Comparison of ENCODE assay signal across 25 cellular contexts in the genomic region with DNA sequence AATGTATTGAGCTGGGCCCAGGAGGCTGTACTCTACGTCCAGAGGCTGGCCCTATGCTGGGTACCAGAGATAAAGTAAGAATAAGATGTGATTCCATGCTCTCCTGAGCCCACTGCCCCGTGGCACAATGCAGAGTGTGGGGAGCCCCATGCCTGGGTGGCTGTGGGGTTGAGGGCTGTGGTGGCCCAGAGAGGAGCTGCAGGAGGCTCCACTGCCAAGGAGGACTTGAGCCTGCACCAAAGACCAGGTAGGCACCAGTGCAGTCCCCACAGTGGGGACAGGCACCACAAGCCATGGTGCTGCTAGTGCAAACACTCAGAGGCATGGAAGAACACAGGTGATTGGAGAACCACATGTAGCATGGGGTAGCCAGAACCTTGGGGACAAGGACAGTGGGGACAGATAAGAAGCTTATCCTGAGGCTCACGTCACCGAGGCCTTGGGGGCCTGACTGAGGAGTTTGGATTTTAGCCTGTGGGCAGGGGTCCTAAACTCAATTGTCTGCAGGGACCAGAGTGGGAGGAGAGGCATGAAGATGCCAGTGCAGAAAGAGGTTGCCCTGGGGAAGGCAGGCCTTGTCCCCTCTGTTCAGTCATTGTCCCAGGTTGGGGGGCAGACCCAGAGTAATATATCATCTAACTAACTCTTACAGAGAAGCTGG. TPM values are rescaled to one million over a fixed set of nuclear protein-coding genes. Genes with fewer than 3 reads are reported as not detected.
A peak's percentile ranks its signal among the peaks of the same experiment; 100 is the strongest.
DNase-seq lines count a peak whose midpoint lies in the region; ATAC-seq, FAIRE-seq and TF ChIP-seq lines count a peak whose summit lies in the region.
"Had no signal": no experiment of that assay in that cellular context is flagged by ENCODE, and none has a peak within 500 bp of the region (broad histone marks: within the 10 kb centered on the region; RNA-seq: fewer than 3 reads in every experiment).

No MANE protein-coding gene starts in this region.

- intact Hi-C loops in CD14-positive monocyte (cut with micrococcal nuclease) (no loop called here), PC-9 (cut with micrococcal nuclease; ENCODE audit: unreplicated experiment) (no loop called here), kidney (cut with DNase I) (no loop called here), spleen (cut with DNase I; ENCODE audit: low total_unique reads) (no loop called here)

- H3K4me2 ChIP-seq in PC-9 = peak overlapping the region; percentile 63

- H3K4me3 ChIP-seq in PC-9 = no peak overlapping the region
- H3K4me3 ChIP-seq in kidney (ENCODE audit: low read length in 2 of 2) = no peak overlapping the region
- no peak overlapping the region for H3K4me3 ChIP-seq in spleen
- H3K4me3 ChIP-seq: heart left ventricle had no signal

- H3K36me3 ChIP-seq in PC-9 (ENCODE audit: low read depth) (no peaks in the 10 kb centered on the region), kidney (ENCODE audit: control insufficient read depth in 1 of 2, insufficient read depth in 2 of 2, low read length in 2 of 2) (no peaks in the 10 kb centered on the region), spleen (no peaks in the 10 kb centered on the region)
- H3K36me3 ChIP-seq: heart left ventricle had no signal

- DNase-seq in CD14-positive monocyte (ENCODE audit: low spot score) (peak; percentile 7), PC-9 (no peak), kidney (peak; percentile 49), spleen (peak; percentile 56), middle frontal gyrus (ENCODE audit: extremely low spot score, low spot score) (no peak), HPDE6-E6E7 (ENCODE audit: extremely low spot score) (no peak)
- DNase-seq: activated CD4-positive, alpha-beta T cell treated with anti-CD3 and anti-CD28 coated beads, Interleukin-2, amount 10 ng/mL, durations not matched to agents 7 days and 5 days; activated T-cell treated with anti-CD3 and anti-CD28 coated beads, Interleukin-2, amount 50 U/mL, for 72 hours; anterior cingulate cortex; Calu3; DMS79 treated with DMSO at 0.1 percent for 48 hours; foreskin keratinocyte; GF-D8; naive thymus-derived CD4-positive, alpha-beta T cell; NCI-H1436; NCI-H2107; nucleus accumbens; SHP77 treated with DMSO at 0.1 percent for 48 hours had no signal

- no peak for TF ChIP-seq POLR2A in spleen (IDR thresholded peaks at IDR 0.05)

- no peak for TF ChIP-seq CTCF in CD14-positive monocyte (IDR thresholded peaks at IDR 0.05)
- no peak for TF ChIP-seq CTCF in PC-9 (conservative IDR thresholded peaks at IDR 0.05)
- no peak for TF ChIP-seq CTCF in kidney (IDR thresholded peaks at IDR 0.05; ENCODE audit: borderline replicate concordance, extremely low read depth, insufficient read depth)
- no peak for TF ChIP-seq CTCF in spleen (IDR thresholded peaks at IDR 0.05 in 8 of 11, conservative IDR thresholded peaks at IDR 0.05 in 3 of 11)

- no peak overlapping the region for H3K9ac ChIP-seq in kidney (ENCODE audit: low read length in 2 of 2)

- BruUV-seq in PC-9 (replicated peaks; lab: Mats Ljungman, UMichigan) = no TSS peak

- no peaks in the 10 kb centered on the region for H3K9me2 ChIP-seq in PC-9 (ENCODE audit: insufficient read depth)

- CTCF ChIA-PET in PC-9 (lab: Charles Lee) = interaction anchor here (0.6 to 2.0 kb wide), 3 partner anchors 27 to 272 kb away, joined by 3 to 7 read pairs (median 6); a partner anchor contains a TSS

- peaks cover 0 to 7% (median 0%) of the 10 kb centered on the region in 7 donors for H3K9me3 Mint-ChIP-seq in CD14-positive monocyte
- H3K9me3 Mint-ChIP-seq in activated T-helper 17 cell treated with anti-CD3 and anti-CD28 coated beads, Interleukin-2, amount 50 U/mL, for 72 hours = no peaks in the 10 kb centered on the region

- H3F3A ChIP-seq in PC-9 (ENCODE audit: insufficient read depth, low read depth) = peaks cover 54% of the 10 kb centered on the region

- no peak overlapping the region for H2AFZ ChIP-seq in PC-9

- H3K9me3 ChIP-seq in PC-9 (ENCODE audit: insufficient read depth, low read depth) = peaks cover 8% of the 10 kb centered on the region; the same call in 1 of the 2 replicates
- H3K9me3 ChIP-seq in kidney (ENCODE audit: control insufficient read depth in 1 of 2, low read length in 2 of 2) = peaks cover 0 to 6% of the 10 kb centered on the region in 2 donors
- peaks cover 0 to 10% (median 6%) of the 10 kb centered on the region in 8 donors for H3K9me3 ChIP-seq in spleen

- ATAC-seq in activated T-helper 17 cell treated with anti-CD3 and anti-CD28 coated beads, Interleukin-2, amount 50 U/mL, for 72 hours (replicated peaks) = no peak
- ATAC-seq: activated T-cell treated with anti-CD3 and anti-CD28 coated beads, Interleukin-2, amount 50 U/mL, for 72 hours; foreskin keratinocyte; HCT116; heart left ventricle; naive thymus-derived CD4-positive, alpha-beta T cell had no signal

- 0 out of 2 replicates have a peak, but pooled peaks cover 9% of the 10 kb centered on the region for H3K79me2 ChIP-seq in PC-9 (ENCODE audit: low read depth)

- no peaks in the 10 kb centered on the region for H4K20me1 ChIP-seq in PC-9 (ENCODE audit: insufficient read depth)

- no peaks in the 10 kb centered on the region for H3K27me3 ChIP-seq in PC-9 (ENCODE audit: insufficient read depth, low read depth)
- H3K27me3 ChIP-seq in spleen (replicated peaks in 1 of 7) = no peaks in the 10 kb centered on the region
- H3K27me3 ChIP-seq: foreskin keratinocyte, heart left ventricle had no signal

- peaks cover 97% of the 10 kb centered on the region for H3K4me1 ChIP-seq in PC-9 (replicated peaks; ENCODE audit: insufficient read depth)
- peaks cover 6 to 15% of the 10 kb centered on the region in 2 donors for H3K4me1 ChIP-seq in kidney (ENCODE audit: control insufficient read depth in 1 of 2, insufficient read depth in 1 of 2, low read depth in 1 of 2, low read length in 2 of 2)
- peaks cover 3 to 57% (median 28%) of the 10 kb centered on the region in 6 donors for H3K4me1 ChIP-seq in spleen

- no peak overlapping the region for H3K4me3 Mint-ChIP-seq in CD14-positive monocyte
- no peak overlapping the region for H3K4me3 Mint-ChIP-seq in activated T-helper 17 cell treated with anti-CD3 and anti-CD28 coated beads, Interleukin-2, amount 50 U/mL, for 72 hours
- H3K4me3 Mint-ChIP-seq: activated CD4-positive, alpha-beta T cell treated with anti-CD3 and anti-CD28 coated beads, Interleukin-2, amount 10 ng/mL, durations not matched to agents 7 days and 5 days; activated T-cell treated with anti-CD3 and anti-CD28 coated beads, Interleukin-2, amount 50 U/mL, for 72 hours had no signal

- H3K27ac ChIP-seq in PC-9 = peak overlapping the region; percentile 95
- H3K27ac ChIP-seq in kidney (ENCODE audit: low read depth in 2 of 2, low read length in 2 of 2) = no peak overlapping the region
- H3K27ac ChIP-seq in spleen = peak overlapping the region in 1 of 8 donors; percentile 21
- H3K27ac ChIP-seq: foreskin keratinocyte, heart left ventricle had no signal

- WGBS in spleen, 5 donors = 78 to 94% (median 87%) methylated on average over 4 of the region's 4 CpGs

- H3K27me3 Mint-ChIP-seq in CD14-positive monocyte (ENCODE audit: low read depth in 3 of 3) = peaks cover 0 to 12% (median 2%) of the 10 kb centered on the region in 3 donors
- no peaks in the 10 kb centered on the region for H3K27me3 Mint-ChIP-seq in activated T-helper 17 cell treated with anti-CD3 and anti-CD28 coated beads, Interleukin-2, amount 50 U/mL, for 72 hours
- H3K27me3 Mint-ChIP-seq: activated CD4-positive, alpha-beta T cell treated with anti-CD3 and anti-CD28 coated beads, Interleukin-2, amount 10 ng/mL, durations not matched to agents 7 days and 5 days; naive thymus-derived CD4-positive, alpha-beta T cell had no signal

- FAIRE-seq in kidney (lab: Jason Lieb, UNC) = no peak
- FAIRE-seq: bronchial epithelial cell, urothelium cell line had no signal

- peaks cover 0 to 2% of the 10 kb centered on the region in 2 donors for H3K36me3 Mint-ChIP-seq in CD14-positive monocyte
- H3K36me3 Mint-ChIP-seq in activated T-helper 17 cell treated with anti-CD3 and anti-CD28 coated beads, Interleukin-2, amount 50 U/mL, for 72 hours (ENCODE audit: low read depth) = no peaks in the 10 kb centered on the region

- POLR2A ChIA-PET in PC-9 (lab: Charles Lee; ENCODE audit: unreplicated experiment) = interaction anchor here (0.6 kb wide), 1 partner anchor 126 kb away, joined by 25 read pairs; no protein-coding TSS in a partner anchor

- no peak overlapping the region for H3K27ac Mint-ChIP-seq in CD14-positive monocyte
- H3K27ac Mint-ChIP-seq in activated T-helper 17 cell treated with anti-CD3 and anti-CD28 coated beads, Interleukin-2, amount 50 U/mL, for 72 hours = no peak overlapping the region
- H3K27ac Mint-ChIP-seq: activated T-cell treated with anti-CD3 and anti-CD28 coated beads, Interleukin-2, amount 50 U/mL, for 72 hours had no signal

- peaks cover 25% of the 10 kb centered on the region for H3K4me1 Mint-ChIP-seq in CD14-positive monocyte
- H3K4me1 Mint-ChIP-seq in activated T-helper 17 cell treated with anti-CD3 and anti-CD28 coated beads, Interleukin-2, amount 50 U/mL, for 72 hours = peaks cover 12% of the 10 kb centered on the region

RNA-seq across cellular contexts. Expression of a gene that starts 21.9 kb away (rescaled TPM):
- polyA plus RNA-seq in CD14-positive monocyte (not detected), kidney (ENCODE audit: insufficient read depth, low read depth, low replicate concordance) (not detected), spleen (not detected)
- total RNA-seq in PC-9 (2021) (0.68 and 1.2 TPM in 2 replicates), kidney (1.8 TPM), spleen (1 to 10 TPM in 1 of 7 donors, not detected in 6; 1.2 TPM)
- total RNA-seq in activated T-helper 17 cell treated with anti-CD3 and anti-CD28 coated beads, Interleukin-2, amount 50 U/mL, for 72 hours = not detected
- total RNA-seq: activated CD4-positive, alpha-beta T cell treated with anti-CD3 and anti-CD28 coated beads, Interleukin-2, amount 10 ng/mL, durations not matched to agents 7 days and 5 days; activated T-cell treated with anti-CD3 and anti-CD28 coated beads, Interleukin-2, amount 50 U/mL, for 72 hours; bronchial epithelial cell; esophagus mucosa; foreskin keratinocyte; naive thymus-derived CD4-positive, alpha-beta T cell; OCI-LY7 had no signal
- polyA plus RNA-seq: foreskin keratinocyte; naive thymus-derived CD4-positive, alpha-beta T cell had no signal

RNA-seq across cellular contexts. Expression of a gene that starts 44.7 kb away (rescaled TPM):
- 1 to 10 TPM; 2.8 to 3.2 TPM for polyA plus RNA-seq in CD14-positive monocyte
- total RNA-seq in PC-9 (2021) = 101 and 110 TPM in 2 replicates
- 54.7 TPM for total RNA-seq in kidney
- polyA plus RNA-seq in kidney (ENCODE audit: insufficient read depth, low read depth, low replicate concordance) = 405 TPM
- total RNA-seq in spleen = 10 to 100 TPM in 6 of 7 donors, 1 to 10 TPM in 1; 8.9 to 42.4 (median 21.9) TPM
- polyA plus RNA-seq in spleen = 10 to 100 TPM; 11.2 to 44.0 (median 16.9) TPM
- 10 to 100 TPM in 1 of 2 donors, 1 to 10 TPM in 1; 8.9 to 30.2 TPM for total RNA-seq in activated T-helper 17 cell treated with anti-CD3 and anti-CD28 coated beads, Interleukin-2, amount 50 U/mL, for 72 hours
- total RNA-seq: OCI-LY7 had no signal

Comparison
In these comparisons a context has a peak if more than half of its experiments do, and no peak if none do; other contexts are left out.
1. DNase-seq: peak in CD14-positive monocyte (single experiment), kidney (single experiment) and spleen (single experiment); none in PC-9 (0 of 2), middle frontal gyrus (single experiment) and HPDE6-E6E7 (single experiment).